2 cellular contexts compared by ENCODE assay signal in genomic region chr20:59026904-59027745, GRCh38.
TF ChIP-seq lines count a peak whose summit lies in the region.

No MANE protein-coding gene starts in this region.

TF ChIP-seq in K562, 482 proteins besides CTCF, POLR2A, EP300 and RAD21:
- peak; percentile 28 for TF ChIP-seq POLR2B (IDR thresholded peaks at IDR 0.05; ENCODE audit: low read depth, partially characterized antibody)
- peak; percentile 56; the same call in 1 of the 2 replicates for TF ChIP-seq SUPT5H (IDR thresholded peaks at IDR 0.05)
- TF ChIP-seq ZFP1 (CRISPR knock-in tag; IDR thresholded peaks at IDR 0.05) = no peak
- TF ChIP-seq STAT5A (IDR thresholded peaks at IDR 0.05; ENCODE audit: borderline replicate concordance, low read length) = no peak
- TF ChIP-seq ZNF274 (IDR thresholded peaks at IDR 0.05; ENCODE audit: borderline replicate concordance, low read depth, low read length) = no peak
- TF ChIP-seq, protein P1, sequence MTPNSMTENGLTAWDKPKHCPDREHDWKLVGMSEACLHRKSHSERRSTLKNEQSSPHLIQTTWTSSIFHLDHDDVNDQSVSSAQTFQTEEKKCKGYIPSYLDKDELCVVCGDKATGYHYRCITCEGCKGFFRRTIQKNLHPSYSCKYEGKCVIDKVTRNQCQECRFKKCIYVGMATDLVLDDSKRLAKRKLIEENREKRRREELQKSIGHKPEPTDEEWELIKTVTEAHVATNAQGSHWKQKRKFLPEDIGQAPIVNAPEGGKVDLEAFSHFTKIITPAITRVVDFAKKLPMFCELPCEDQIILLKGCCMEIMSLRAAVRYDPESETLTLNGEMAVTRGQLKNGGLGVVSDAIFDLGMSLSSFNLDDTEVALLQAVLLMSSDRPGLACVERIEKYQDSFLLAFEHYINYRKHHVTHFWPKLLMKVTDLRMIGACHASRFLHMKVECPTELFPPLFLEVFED (CRISPR knock-in tag; conservative IDR thresholded peaks at IDR 0.05) = 0 out of 2 replicates have a peak, but pooled peaks have one; percentile 16
- peak; percentile 34 for TF ChIP-seq EWSR1 (IDR thresholded peaks at IDR 0.05; ENCODE audit: borderline replicate concordance, low read depth, partially characterized antibody)

TF ChIP-seq in neural cell, 6 proteins besides CTCF, POLR2A, EP300 and RAD21:
- TF ChIP-seq EZH2 (IDR thresholded peaks at IDR 0.05; ENCODE audit: borderline replicate concordance, insufficient read depth, low read length, poor library complexity, severe bottlenecking) (no peak), POLR2AphosphoS5 (IDR thresholded peaks at IDR 0.05) (no peak), MXI1 (conservative IDR thresholded peaks at IDR 0.05; ENCODE audit: poor library complexity, severe bottlenecking) (no peak), SMC3 (conservative IDR thresholded peaks at IDR 0.05; ENCODE audit: poor library complexity) (no peak), TAF1 (IDR thresholded peaks at IDR 0.05; ENCODE audit: low read depth) (no peak), REST (IDR thresholded peaks at IDR 0.05; ENCODE audit: borderline replicate concordance) (no peak)
